ENCODE assay signal across 8 cellular contexts in genomic region chr19:47446534-47447469, GRCh38. TPM values are rescaled to one million over a fixed set of nuclear protein-coding genes. Genes with fewer than 3 reads are reported as not detected.
DNase-seq lines count a peak whose midpoint lies in the region; ATAC-seq, FAIRE-seq and TF ChIP-seq lines count a peak whose summit lies in the region.
"Had no signal": no experiment of that assay in that cellular context is flagged by ENCODE, and none has a peak within 500 bp of the region (broad histone marks: within the 10 kb centered on the region; RNA-seq: fewer than 3 reads in every experiment).

No MANE protein-coding gene starts in this region.

- no peaks in the 10 kb centered on the region for H3K79me1 ChIP-seq in H9 (ENCODE audit: insufficient read depth, low read depth, low read length, poor library complexity, severe bottlenecking)

- no peak overlapping the region for H3K18ac ChIP-seq in H9 (ENCODE audit: insufficient read length, low read depth, low read length)

- peaks cover 66% of the 10 kb centered on the region for H3K27me3 Mint-ChIP-seq in H9 (ENCODE audit: low read depth)

- H2BK12ac ChIP-seq in H9 (ENCODE audit: insufficient read length, low read depth, low read length), result no peak overlapping the region

- no peak overlapping the region for H3K27ac ChIP-seq in H9 (ENCODE audit: insufficient read length, low read depth, low read length)
- H3K27ac ChIP-seq: adrenal gland had no signal

- TF ChIP-seq CTCF in H9 (conservative IDR thresholded peaks at IDR 0.05), result no peak

- no peaks in the 10 kb centered on the region; a peak in 3 of 5 replicates for H3K9me3 Mint-ChIP-seq in H9

- no peaks in the 10 kb centered on the region; the same call in 1 of the 2 replicates for H3K27me3 ChIP-seq in H9 (ENCODE audit: insufficient read depth, low read length)

- H3K4me2 ChIP-seq in H9 (ENCODE audit: insufficient read depth, insufficient read length, low read length), result peak overlapping the region; percentile 61

- no CpG with 5 or more reads among the region's 28 CpGs for WGBS in H9 (ENCODE audit: extremely low coverage, insufficient read length, low lambda C conversion rate)

- H4K5ac ChIP-seq in H9 (ENCODE audit: insufficient read length, low read depth, low read length), result no peak overlapping the region

- no peak for TF ChIP-seq POLR2A in GM12891 (IDR thresholded peaks at IDR 0.05; ENCODE audit: low read depth, low read length)

- H3K4me1 ChIP-seq in H9 (ENCODE audit: insufficient read depth, low read length), result peaks cover 10% of the 10 kb centered on the region; the same call in 1 of the 2 replicates

- no peak for FAIRE-seq in GM12891 (lab: Jason Lieb, UNC)

- H4K20me1 ChIP-seq in H9 (ENCODE audit: control insufficient read depth, insufficient read depth, insufficient read length), result no peaks in the 10 kb centered on the region

- DNase-seq in H9, result peak; percentile 96
- DNase-seq in NCI-H82 treated with DMSO at 0.1 percent for 48 hours (lab: John Stamatoyannopoulos, UW; ENCODE audit: unreplicated experiment), result peak; percentile 95
- peak; percentile 84 for DNase-seq in ecto neural progenitor cell (ENCODE audit: low spot score)
- DNase-seq in sciatic nerve (ENCODE audit: low spot score), result no peak
- no peak for DNase-seq in GM12891 (ENCODE audit: insufficient read length, low spot score)
- DNase-seq in GOT3 (lab: John Stamatoyannopoulos, UW), result no peak
- no peak for DNase-seq in effector CD4-positive, alpha-beta T cell

- no peak overlapping the region for H3T11ph ChIP-seq in H9 (ENCODE audit: low read length)

- H3K9ac ChIP-seq in H9 (ENCODE audit: extremely low read depth, insufficient read length, low read length), result no peak overlapping the region

- no peaks in the 10 kb centered on the region for H3K9me3 ChIP-seq in H9 (ENCODE audit: control insufficient read depth, low read depth, low read length)
- H3K9me3 ChIP-seq: adrenal gland had no signal

- no peaks in the 10 kb centered on the region for H3K79me2 ChIP-seq in H9 (ENCODE audit: insufficient read depth, low read length)

- H3K4ac ChIP-seq in H9 (ENCODE audit: low read depth, low read length), result no peak overlapping the region

- H4K8ac ChIP-seq in H9 (replicated peaks; ENCODE audit: insufficient read length, low read depth, low read length), result no peak overlapping the region

- no peak overlapping the region for H2BK15ac ChIP-seq in H9 (ENCODE audit: low read depth, low read length)

- peak overlapping the region; percentile 4 to 97 (median 96); a peak in 5 of 7 replicates for H3K27ac Mint-ChIP-seq in H9

- intact Hi-C loops in sciatic nerve (cut with DNase I), result no loop called here

- H3K4me3 Mint-ChIP-seq in H9, result peak overlapping the region; percentile 74 to 88

- no peak overlapping the region for H2AFZ ChIP-seq in H9 (ENCODE audit: low read length)

- peaks cover 0 to 1% (median 0%) of the 10 kb centered on the region in 3 experiments; a peak in 2 of 7 replicates for H3K36me3 Mint-ChIP-seq in H9 (ENCODE audit: insufficient read depth in 1 of 3, low read depth in 3 of 3)

- peak overlapping the region; percentile 43; the same call in 1 of the 2 replicates for H3K14ac ChIP-seq in H9 (ENCODE audit: insufficient read depth, low read length)

- ATAC-seq in sciatic nerve, result peak; percentile 13

- no peak overlapping the region for H2AK5ac ChIP-seq in H9 (ENCODE audit: insufficient read length, low read length)

- no peak overlapping the region for H4K91ac ChIP-seq in H9 (ENCODE audit: insufficient read length, low read depth, low read length)

- H2BK120ac ChIP-seq in H9 (ENCODE audit: low read depth, low read length, poor library complexity, severe bottlenecking), result no peak overlapping the region

- no peak overlapping the region for H3K23ac ChIP-seq in H9 (ENCODE audit: insufficient read length, low read depth, low read length)

- H3K23me2 ChIP-seq in H9 (ENCODE audit: insufficient read length, low read depth, low read length, poor library complexity, severe bottlenecking), result peaks cover 13% of the 10 kb centered on the region

- H3K4me1 Mint-ChIP-seq in H9, result peaks cover 37 to 45% of the 10 kb centered on the region in 2 experiments

- H2BK20ac ChIP-seq in H9 (ENCODE audit: low read depth, low read length, poor library complexity, severe bottlenecking), result no peak overlapping the region

- no peak overlapping the region for H3K56ac ChIP-seq in H9 (ENCODE audit: insufficient read length, low read depth, low read length)

- H2BK5ac ChIP-seq in H9 (ENCODE audit: insufficient read length, low read length), result no peak overlapping the region

TF ChIP-seq in GM12891, 5 proteins besides CTCF, POLR2A, EP300 and RAD21:
- no peak for TF ChIP-seq POLR2AphosphoS5 (IDR thresholded peaks at IDR 0.05; ENCODE audit: low read depth, low read length)
- TF ChIP-seq TAF1 (IDR thresholded peaks at IDR 0.05; ENCODE audit: low read depth, low read length), result no peak
- no peak for TF ChIP-seq POU2F2 (IDR thresholded peaks at IDR 0.05; ENCODE audit: low read depth, low read length)
- no peak for TF ChIP-seq PAX5 (IDR thresholded peaks at IDR 0.05; ENCODE audit: insufficient read depth, low read length, severe bottlenecking)
- TF ChIP-seq SPI1 (IDR thresholded peaks at IDR 0.05; ENCODE audit: low read depth, low read length), result no peak

RNA-seq across cellular contexts. Expression of gene SLC8A2, which starts 24.9 kb away (rescaled TPM):
- total RNA-seq in H9 (2021) (10.7 and 11.3 TPM in 2 replicates), sciatic nerve (not detected)
- 0.18 TPM for polyA plus RNA-seq in GM12891 (2012; ENCODE audit: low read depth, missing spikeins)

RNA-seq across cellular contexts. Expression of gene MEIS3, which starts 27.5 kb away (rescaled TPM):
- total RNA-seq in H9 (2021) (43.8 and 44.0 TPM in 2 replicates), sciatic nerve (6.6 TPM)
- polyA plus RNA-seq in GM12891 (2012; ENCODE audit: low read depth, missing spikeins), result not detected

RNA-seq across cellular contexts. Expression of gene KPTN, which starts 37.2 kb away (rescaled TPM):
- total RNA-seq in H9 (2021), result 33.6 and 35.4 TPM in 2 replicates
- total RNA-seq in sciatic nerve, result 6.3 TPM
- polyA plus RNA-seq in GM12891 (2012; ENCODE audit: low read depth, missing spikeins), result 8.9 TPM

Comparison
In these comparisons a context has a peak if more than half of its experiments do, and no peak if none do; other contexts are left out.
1. DNase-seq: peak in H9 (single experiment), NCI-H82 treated with DMSO at 0.1 percent for 48 hours (single experiment) and ecto neural progenitor cell (single experiment); none in sciatic nerve (single experiment), GM12891 (single experiment), GOT3 (single experiment) and effector CD4-positive, alpha-beta T cell (single experiment).
2. RNA of gene SLC8A2, which starts 24.9 kb away (total RNA-seq): 10.7 to 11.3 TPM in H9; not detected in sciatic nerve (single experiment); every median in the first group is over 10 times any median in the second.